In genomic region chr4:52578951-52579350, GRCh38 we compare ENCODE assay signal across 27 cellular contexts.
"Had no signal": no experiment of that assay in that cellular context is flagged by ENCODE, and none has a peak within 500 bp of the region (broad histone marks: within the 10 kb centered on the region; RNA-seq: fewer than 3 reads in every experiment).

No MANE protein-coding gene starts in this region.

- FAIRE-seq: endometrium, islet of Langerhans, kidney had no signal

- DNase-seq: colonic mucosa; cortex of kidney; effector CD8-positive, alpha-beta T cell; effector memory CD8-positive, alpha-beta T cell; endodermal cell; erythroblast; esophagus squamous epithelium; foreskin fibroblast; foreskin melanocyte; gastrocnemius medialis; glutamatergic neuron; head of caudate nucleus; heart right ventricle; hippocampal formation; kidney; kidney glomerular epithelial cell; left colon; left ventricle myocardium inferior; lower lobe of right lung; mesendoderm; midbrain; naive thymus-derived CD4-positive, alpha-beta T cell had no signal

- H3K27ac ChIP-seq: colonic mucosa, epithelial cell of prostate, esophagus squamous epithelium, gastrocnemius medialis, heart right ventricle, left ventricle myocardium inferior, lower lobe of right lung had no signal

- ATAC-seq: effector memory CD8-positive, alpha-beta T cell; esophagus mucosa; gastrocnemius medialis; heart right ventricle; left colon; left lobe of liver; lower lobe of right lung; naive thymus-derived CD4-positive, alpha-beta T cell had no signal

- H3K9me3 ChIP-seq: colonic mucosa, esophagus squamous epithelium, gastrocnemius medialis, heart right ventricle, left ventricle myocardium inferior, lower lobe of right lung had no signal

- H3K27me3 ChIP-seq: colonic mucosa, esophagus squamous epithelium, gastrocnemius medialis, heart right ventricle had no signal

- H3K36me3 ChIP-seq: colonic mucosa, esophagus squamous epithelium, gastrocnemius medialis, heart right ventricle, left ventricle myocardium inferior, lower lobe of right lung had no signal

- H3K4me1 ChIP-seq: colonic mucosa, esophagus squamous epithelium, gastrocnemius medialis, lower lobe of right lung had no signal

- H3K4me3 ChIP-seq: colonic mucosa, esophagus squamous epithelium, gastrocnemius medialis, heart right ventricle, left ventricle myocardium inferior, lower lobe of right lung had no signal
